In the genomic region with DNA sequence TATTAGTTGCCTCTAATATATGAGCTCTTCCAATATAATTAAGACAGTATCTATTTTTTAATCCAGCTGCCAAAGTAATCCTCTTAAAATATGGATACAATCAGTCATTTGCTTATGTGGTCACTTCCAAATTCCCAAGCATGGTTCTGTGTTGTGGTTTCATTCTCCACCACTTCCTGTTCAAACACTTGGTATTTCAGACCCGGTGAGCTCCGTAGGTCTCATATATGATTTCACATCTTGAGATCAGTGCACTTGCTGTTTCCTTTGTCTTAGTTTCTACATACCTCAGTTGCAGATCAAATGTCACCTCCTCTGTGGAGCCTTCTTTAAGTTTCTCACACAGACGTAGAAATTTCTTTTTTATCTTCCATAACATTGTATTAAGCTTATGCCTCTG, we compare ENCODE assay signal across 16 cellular contexts.
DNase-seq lines count a peak whose midpoint lies in the region; ATAC-seq and FAIRE-seq lines count a peak whose summit lies in the region.
"Had no signal": no experiment of that assay in that cellular context is flagged by ENCODE, and none has a peak within 500 bp of the region (broad histone marks: within the 10 kb centered on the region; RNA-seq: fewer than 3 reads in every experiment).

No MANE protein-coding gene starts in this region.

- H3K9me3 ChIP-seq in adipocyte (ENCODE audit: control insufficient read depth, low read length) = no peaks in the 10 kb centered on the region
- H3K9me3 ChIP-seq: heart left ventricle had no signal

- H3K4me1 ChIP-seq in adipocyte (ENCODE audit: control insufficient read depth, insufficient read depth, low read length) = no peaks in the 10 kb centered on the region
- H3K4me1 ChIP-seq: heart left ventricle had no signal

- no peak for FAIRE-seq in urothelium cell line (lab: Jason Lieb, UNC)

- DNase-seq in HT1080 (ENCODE audit: low read depth) = peak; percentile 89
- peak; percentile 41 for DNase-seq in adipocyte (ENCODE audit: low read depth)
- peak; percentile 73 for DNase-seq in urothelium cell line (ENCODE audit: low spot score)
- no peak for DNase-seq in activated T-cell treated with anti-CD3 and anti-CD28 coated beads, Interleukin-2, amount 50 U/mL, for 4 hours
- no peak for DNase-seq in central memory CD4-positive, alpha-beta T cell
- DNase-seq in activated CD8-positive, alpha-beta T cell treated with anti-CD3 and anti-CD28 coated beads, Interleukin-2, amount 10 ng/mL, durations not matched to agents 7 days and 5 days = no peak
- DNase-seq: activated T-cell treated with anti-CD3 and anti-CD28 coated beads, Interleukin-2, amount 50 U/mL, for 24 hours; endodermal cell; heart left ventricle; NCI-H1105; NCI-H748 treated with DMSO at 0.1 percent for 48 hours had no signal

- no peaks in the 10 kb centered on the region for H3K9me3 Mint-ChIP-seq in activated T-cell treated with anti-CD3 and anti-CD28 coated beads, Interleukin-2, amount 50 U/mL, for 4 hours
- no peaks in the 10 kb centered on the region for H3K9me3 Mint-ChIP-seq in activated CD8-positive, alpha-beta T cell treated with anti-CD3 and anti-CD28 coated beads, Interleukin-2, amount 10 ng/mL, durations not matched to agents 7 days and 5 days (ENCODE audit: insufficient read depth)
- H3K9me3 Mint-ChIP-seq: activated T-cell treated with anti-CD3 and anti-CD28 coated beads, Interleukin-2, amount 50 U/mL, for 24 hours; endodermal cell; WTC11 had no signal

- peaks cover 3% of the 10 kb centered on the region for H3K27me3 ChIP-seq in adipocyte (replicated peaks; ENCODE audit: control insufficient read depth, insufficient read depth, low read length)
- H3K27me3 ChIP-seq: heart left ventricle had no signal

- CTCF ChIA-PET in activated CD8-positive, alpha-beta T cell treated with anti-CD3 and anti-CD28 coated beads, Interleukin-2, amount 10 ng/mL, durations not matched to agents 7 days and 5 days (lab: Charles Lee) = interaction anchor here (1.0 kb wide), 1 partner anchor 17 kb away, joined by 3 read pairs; no protein-coding TSS in a partner anchor

- no peak overlapping the region for H3K4me3 Mint-ChIP-seq in activated T-cell treated with anti-CD3 and anti-CD28 coated beads, Interleukin-2, amount 50 U/mL, for 4 hours
- no peak overlapping the region for H3K4me3 Mint-ChIP-seq in activated CD8-positive, alpha-beta T cell treated with anti-CD3 and anti-CD28 coated beads, Interleukin-2, amount 10 ng/mL, durations not matched to agents 7 days and 5 days
- H3K4me3 Mint-ChIP-seq: activated T-cell treated with anti-CD3 and anti-CD28 coated beads, Interleukin-2, amount 50 U/mL, for 24 hours; brain; endodermal cell; WTC11 had no signal

- H3K4me1 Mint-ChIP-seq in activated T-cell treated with anti-CD3 and anti-CD28 coated beads, Interleukin-2, amount 50 U/mL, for 4 hours (ENCODE audit: low read depth) = no peaks in the 10 kb centered on the region
- peaks cover 3% of the 10 kb centered on the region for H3K4me1 Mint-ChIP-seq in activated CD8-positive, alpha-beta T cell treated with anti-CD3 and anti-CD28 coated beads, Interleukin-2, amount 10 ng/mL, durations not matched to agents 7 days and 5 days (ENCODE audit: low read depth)
- H3K4me1 Mint-ChIP-seq: WTC11 had no signal

- no peak overlapping the region for H3K4me3 ChIP-seq in adipocyte (ENCODE audit: low read length)
- H3K4me3 ChIP-seq: heart left ventricle, SK-N-MC had no signal

- no peak overlapping the region for H3K9ac ChIP-seq in adipocyte (ENCODE audit: low read length)

- no peaks in the 10 kb centered on the region for H3K27me3 Mint-ChIP-seq in activated T-cell treated with anti-CD3 and anti-CD28 coated beads, Interleukin-2, amount 50 U/mL, for 4 hours (ENCODE audit: low read depth)
- no peaks in the 10 kb centered on the region for H3K27me3 Mint-ChIP-seq in activated CD8-positive, alpha-beta T cell treated with anti-CD3 and anti-CD28 coated beads, Interleukin-2, amount 10 ng/mL, durations not matched to agents 7 days and 5 days (ENCODE audit: low read depth)
- H3K27me3 Mint-ChIP-seq: activated T-cell treated with anti-CD3 and anti-CD28 coated beads, Interleukin-2, amount 50 U/mL, for 24 hours had no signal

- H3K36me3 Mint-ChIP-seq in activated T-cell treated with anti-CD3 and anti-CD28 coated beads, Interleukin-2, amount 50 U/mL, for 4 hours (ENCODE audit: insufficient read depth) = no peaks in the 10 kb centered on the region
- H3K36me3 Mint-ChIP-seq in activated CD8-positive, alpha-beta T cell treated with anti-CD3 and anti-CD28 coated beads, Interleukin-2, amount 10 ng/mL, durations not matched to agents 7 days and 5 days (ENCODE audit: low read depth) = no peaks in the 10 kb centered on the region
- H3K36me3 Mint-ChIP-seq: brain, WTC11 had no signal

- POLR2A ChIA-PET in activated CD8-positive, alpha-beta T cell treated with anti-CD3 and anti-CD28 coated beads, Interleukin-2, amount 10 ng/mL, durations not matched to agents 7 days and 5 days (lab: Charles Lee) = no interaction called here

- H3K27ac Mint-ChIP-seq in activated CD8-positive, alpha-beta T cell treated with anti-CD3 and anti-CD28 coated beads, Interleukin-2, amount 10 ng/mL, durations not matched to agents 7 days and 5 days = no peak overlapping the region
- H3K27ac Mint-ChIP-seq: activated T-cell treated with anti-CD3 and anti-CD28 coated beads, Interleukin-2, amount 50 U/mL, for 24 hours; brain; endodermal cell; WTC11 had no signal

- H3K36me3 ChIP-seq in adipocyte (ENCODE audit: control insufficient read depth, insufficient read depth, low read length, severe bottlenecking) = no peaks in the 10 kb centered on the region
- H3K36me3 ChIP-seq: heart left ventricle had no signal

- peak; percentile 64 for ATAC-seq in GM19395 (IDR thresholded peaks at IDR 0.05; ENCODE audit: unreplicated experiment)
- ATAC-seq in activated T-cell treated with anti-CD3 and anti-CD28 coated beads, Interleukin-2, amount 50 U/mL, for 4 hours = no peak
- ATAC-seq in activated CD8-positive, alpha-beta T cell treated with anti-CD3 and anti-CD28 coated beads, Interleukin-2, amount 10 ng/mL, durations not matched to agents 7 days and 5 days = no peak
- ATAC-seq: heart left ventricle, left lobe of liver, WTC11 had no signal

Comparison
In these comparisons a context has a peak if more than half of its experiments do, and no peak if none do; other contexts are left out.
1. DNase-seq: peak in HT1080 (single experiment), adipocyte (single experiment) and urothelium cell line (single experiment); none in activated T-cell treated with anti-CD3 and anti-CD28 coated beads, Interleukin-2, amount 50 U/mL, for 4 hours (single experiment), central memory CD4-positive, alpha-beta T cell (single experiment) and activated CD8-positive, alpha-beta T cell treated with anti-CD3 and anti-CD28 coated beads, Interleukin-2, amount 10 ng/mL, durations not matched to agents 7 days and 5 days (single experiment).